In the genomic region with DNA sequence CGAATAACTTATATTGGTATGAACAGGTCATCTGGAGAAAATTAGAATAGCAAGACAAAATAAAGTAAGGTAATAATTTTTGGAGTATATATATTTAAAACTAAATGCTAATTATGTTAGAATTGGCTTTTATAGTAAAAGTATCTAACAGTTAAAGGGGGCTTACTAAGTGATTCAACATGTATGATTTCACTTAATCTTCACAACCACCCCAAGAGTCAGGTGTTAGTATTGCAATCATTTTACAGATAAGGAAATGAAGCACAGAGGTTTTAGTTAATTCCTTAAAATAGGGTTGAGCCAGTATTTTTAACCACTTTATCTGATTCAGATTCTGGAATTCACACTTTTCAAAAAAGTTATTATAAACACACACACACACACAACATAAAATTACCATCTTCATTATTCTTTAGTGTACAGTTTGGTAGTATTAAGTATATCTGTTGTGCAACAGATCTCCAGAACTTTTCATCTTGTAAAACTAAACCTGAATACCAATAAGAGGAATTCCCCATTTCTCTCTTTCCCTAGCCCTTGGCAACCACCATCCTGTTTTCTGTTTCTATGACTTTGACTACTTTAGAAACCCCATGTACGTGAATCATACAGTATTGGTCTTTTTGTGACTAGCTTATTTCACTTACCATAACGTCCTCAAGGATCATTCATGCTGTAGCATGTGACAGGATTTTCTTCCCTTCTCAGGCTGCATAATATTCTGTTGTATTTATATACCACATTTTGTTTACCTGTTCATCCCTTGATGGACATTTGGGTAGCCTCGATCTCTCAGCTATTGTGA, we compare ENCODE assay signal across 14 cellular contexts.
"Had no signal": no experiment of that assay in that cellular context is flagged by ENCODE, and none has a peak within 500 bp of the region (broad histone marks: within the 10 kb centered on the region; RNA-seq: fewer than 3 reads in every experiment).

No MANE protein-coding gene starts in this region.

- ATAC-seq: gastroesophageal sphincter; left lung; mucosa of descending colon; naive thymus-derived CD8-positive, alpha-beta T cell had no signal

- H3K27ac ChIP-seq: colonic mucosa, gastroesophageal sphincter, left lung, sigmoid colon, testis had no signal

- H3K27ac Mint-ChIP-seq: naive thymus-derived CD8-positive, alpha-beta T cell had no signal

- DNase-seq: activated CD4-positive, alpha-beta T cell treated with anti-CD3 and anti-CD28 coated beads for 4 hours; activated CD8-positive, alpha-beta memory T cell treated with anti-CD3 and anti-CD28 coated beads for 24 hours; activated effector memory CD4-positive, alpha-beta T cell treated with anti-CD3 and anti-CD28 coated beads, Interleukin-2, amount 50 U/mL, for 16 hours; colonic mucosa; effector CD4-positive, alpha-beta T cell; islet precursor cell; left lung; mucosa of descending colon; naive thymus-derived CD8-positive, alpha-beta T cell; sigmoid colon; stimulated activated CD4-positive, alpha-beta T cell treated with anti-CD3 and anti-CD28 coated beads, Interleukin-2, amount 100 ng/mL, for 24 hours; stimulated activated naive CD4-positive, alpha-beta T cell treated with Interleukin-2 at 50 U/mL for 16 hours; testis had no signal

- H3K27me3 Mint-ChIP-seq: naive thymus-derived CD8-positive, alpha-beta T cell had no signal

- H3K27me3 ChIP-seq: colonic mucosa, gastroesophageal sphincter, left lung, sigmoid colon, testis had no signal

- H3K9me3 Mint-ChIP-seq: naive thymus-derived CD8-positive, alpha-beta T cell had no signal

- H3K4me1 Mint-ChIP-seq: naive thymus-derived CD8-positive, alpha-beta T cell had no signal

- H3K4me3 Mint-ChIP-seq: naive thymus-derived CD8-positive, alpha-beta T cell had no signal

- H3K4me1 ChIP-seq: colonic mucosa, gastroesophageal sphincter, left lung, sigmoid colon, testis had no signal
